ENCODE assay signal across 8 cellular contexts in the genomic region with DNA sequence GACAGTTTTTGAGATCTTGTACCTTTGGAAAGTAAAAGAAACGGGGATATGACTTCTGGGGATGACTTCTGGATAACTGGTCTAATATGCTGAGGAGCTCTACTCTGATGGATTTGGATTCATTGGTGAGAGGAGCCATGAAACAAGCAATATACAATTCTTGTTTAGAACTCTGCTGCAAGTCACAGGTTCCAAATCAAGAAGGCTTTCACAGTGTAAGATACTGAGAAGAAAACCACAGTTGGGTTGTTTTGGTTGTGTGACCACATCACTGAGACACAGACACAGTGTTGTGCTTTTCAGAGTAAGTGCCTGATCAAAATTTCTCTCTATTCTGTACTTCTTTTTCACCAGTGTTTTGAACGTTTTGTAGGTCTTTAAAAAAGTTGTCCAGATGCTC. TPM values are rescaled to one million over a fixed set of nuclear protein-coding genes. Genes with fewer than 3 reads are reported as not detected.
DNase-seq lines count a peak whose midpoint lies in the region; ATAC-seq and TF ChIP-seq lines count a peak whose summit lies in the region.

No MANE protein-coding gene starts in this region.

- peaks cover 0 to 11% of the 10 kb centered on the region in 2 donors for H3K36me3 ChIP-seq in psoas muscle (ENCODE audit: insufficient read depth in 1 of 2, low read depth in 1 of 2)

- peak; percentile 79 for ATAC-seq in activated CD4-positive, alpha-beta T cell treated with anti-CD3 and anti-CD28 coated beads for 36 hours
- peak; percentile 48 for ATAC-seq in HG03108 (IDR thresholded peaks at IDR 0.05; ENCODE audit: unreplicated experiment)
- ATAC-seq in activated CD8-positive, alpha-beta T cell treated with anti-CD3 and anti-CD28 coated beads for 36 hours: peak; percentile 66
- ATAC-seq in psoas muscle: no peak
- no peak for ATAC-seq in GM19023 (IDR thresholded peaks at IDR 0.05; ENCODE audit: unreplicated experiment)
- no peak for ATAC-seq in HG03045 (IDR thresholded peaks at IDR 0.05; ENCODE audit: unreplicated experiment)

- no peak overlapping the region for H3K27ac ChIP-seq in psoas muscle

- POLR2A ChIA-PET in activated CD4-positive, alpha-beta T cell treated with anti-CD3 and anti-CD28 coated beads for 36 hours (lab: Charles Lee): interaction anchor here (0.6 to 3.9 kb wide), 11 partner anchors 9 to 175 kb away, joined by 3 to 66 read pairs (median 8); a partner anchor contains a TSS
- POLR2A ChIA-PET in activated CD8-positive, alpha-beta T cell treated with anti-CD3 and anti-CD28 coated beads for 36 hours (lab: Charles Lee): interaction anchor here (0.8 to 14.1 kb wide), 7 partner anchors 9 to 94 kb away, joined by 3 to 176 read pairs (median 8); a partner anchor contains a TSS

- H3K9me3 Mint-ChIP-seq in activated CD4-positive, alpha-beta T cell treated with anti-CD3 and anti-CD28 coated beads for 36 hours (ENCODE audit: low read depth): no peaks in the 10 kb centered on the region
- no peaks in the 10 kb centered on the region for H3K9me3 Mint-ChIP-seq in activated CD8-positive, alpha-beta T cell treated with anti-CD3 and anti-CD28 coated beads for 36 hours

- no peaks in the 10 kb centered on the region for H3K9me3 ChIP-seq in psoas muscle

- TF ChIP-seq CTCF in activated CD8-positive, alpha-beta T cell treated with anti-CD3 and anti-CD28 coated beads for 36 hours (IDR thresholded peaks at IDR 0.05): no peak
- TF ChIP-seq CTCF in psoas muscle (IDR thresholded peaks at IDR 0.05): no peak

- H3K4me1 ChIP-seq in psoas muscle: no peaks in the 10 kb centered on the region

- H3K36me3 Mint-ChIP-seq in activated CD4-positive, alpha-beta T cell treated with anti-CD3 and anti-CD28 coated beads for 36 hours (ENCODE audit: low read depth): no peaks in the 10 kb centered on the region
- peaks cover 9% of the 10 kb centered on the region for H3K36me3 Mint-ChIP-seq in activated CD8-positive, alpha-beta T cell treated with anti-CD3 and anti-CD28 coated beads for 36 hours (ENCODE audit: low read depth)

- no peak overlapping the region for H3K4me3 ChIP-seq in psoas muscle

- CTCF ChIA-PET in activated CD4-positive, alpha-beta T cell treated with anti-CD3 and anti-CD28 coated beads for 36 hours (lab: Charles Lee): interaction anchor here (1.0 to 2.1 kb wide), 9 partner anchors 9 to 189 kb away, joined by 3 to 13 read pairs (median 5); a partner anchor contains a TSS
- CTCF ChIA-PET in activated CD8-positive, alpha-beta T cell treated with anti-CD3 and anti-CD28 coated beads for 36 hours (lab: Charles Lee): interaction anchor here (1.1 to 2.2 kb wide), 5 partner anchors 9 to 32 kb away, joined by 4 to 9 read pairs (median 5); no protein-coding TSS in a partner anchor

- peak overlapping the region; percentile 37 for H3K4me3 Mint-ChIP-seq in activated CD4-positive, alpha-beta T cell treated with anti-CD3 and anti-CD28 coated beads for 36 hours
- peak overlapping the region; percentile 74 for H3K4me3 Mint-ChIP-seq in activated CD8-positive, alpha-beta T cell treated with anti-CD3 and anti-CD28 coated beads for 36 hours

- peak overlapping the region; percentile 92 for H3K27ac Mint-ChIP-seq in activated CD4-positive, alpha-beta T cell treated with anti-CD3 and anti-CD28 coated beads for 36 hours
- H3K27ac Mint-ChIP-seq in activated CD8-positive, alpha-beta T cell treated with anti-CD3 and anti-CD28 coated beads for 36 hours: peak overlapping the region; percentile 99

- WGBS in psoas muscle, 3 donors: 75 to 86% (median 79%) methylated on average over 2 of the region's 2 CpGs

- no peaks in the 10 kb centered on the region for H3K27me3 ChIP-seq in psoas muscle (ENCODE audit: insufficient read depth in 3 of 3, low read length in 2 of 3)

- no peaks in the 10 kb centered on the region for H3K27me3 Mint-ChIP-seq in activated CD4-positive, alpha-beta T cell treated with anti-CD3 and anti-CD28 coated beads for 36 hours
- no peaks in the 10 kb centered on the region for H3K27me3 Mint-ChIP-seq in activated CD8-positive, alpha-beta T cell treated with anti-CD3 and anti-CD28 coated beads for 36 hours

- DNase-seq in activated CD4-positive, alpha-beta T cell treated with anti-CD3 and anti-CD28 coated beads for 36 hours: peak; percentile 56
- DNase-seq in activated CD4-positive, alpha-beta T cell treated with anti-CD3 and anti-CD28 coated beads, Interleukin-2, amount 50 U/mL, for 1 hour: no peak
- DNase-seq in activated CD8-positive, alpha-beta T cell treated with anti-CD3 and anti-CD28 coated beads for 36 hours: peak; percentile 69
- peak; percentile 30 for DNase-seq in stimulated activated CD8-positive, alpha-beta memory T cell treated with anti-CD3 and anti-CD28 coated beads, Interleukin-4, amount 100 ng/mL, for 48 hours
- DNase-seq in psoas muscle: no peak

- H3K4me1 Mint-ChIP-seq in activated CD4-positive, alpha-beta T cell treated with anti-CD3 and anti-CD28 coated beads for 36 hours: peaks cover 75% of the 10 kb centered on the region
- peaks cover 78% of the 10 kb centered on the region for H3K4me1 Mint-ChIP-seq in activated CD8-positive, alpha-beta T cell treated with anti-CD3 and anti-CD28 coated beads for 36 hours (ENCODE audit: low read depth)

- intact Hi-C loops in activated CD4-positive, alpha-beta T cell treated with anti-CD3 and anti-CD28 coated beads for 36 hours (cut with DNase I, micrococcal nuclease): loop anchor here (1.0 kb wide), 5 partner anchors 12 to 498 kb away; a partner anchor contains a TSS
- intact Hi-C loops in activated CD8-positive, alpha-beta T cell treated with anti-CD3 and anti-CD28 coated beads for 36 hours (cut with micrococcal nuclease): loop anchor here (1.0 kb wide), 1 partner anchor 10 kb away; no protein-coding TSS in a partner anchor
- intact Hi-C loops in psoas muscle (cut with DNase I): no loop called here

RNA-seq across cellular contexts. Expression of a gene that starts 13.1 kb away (rescaled TPM):
- total RNA-seq in activated CD4-positive, alpha-beta T cell treated with anti-CD3 and anti-CD28 coated beads for 36 hours: 100 to 1,000 TPM; 259 to 261 TPM
- 100 to 1,000 TPM; 244 to 252 TPM for total RNA-seq in activated CD8-positive, alpha-beta T cell treated with anti-CD3 and anti-CD28 coated beads for 36 hours
- total RNA-seq in psoas muscle: 10 to 100 TPM; 40.8 to 99.5 (median 66.1) TPM
- polyA plus RNA-seq in psoas muscle: 10 to 100 TPM; 11.8 to 90.6 (median 89.6) TPM

RNA-seq across cellular contexts. Expression of a gene that starts 13.2 kb away (rescaled TPM):
- under 1 TPM; 0.69 to 0.73 TPM for total RNA-seq in activated CD4-positive, alpha-beta T cell treated with anti-CD3 and anti-CD28 coated beads for 36 hours
- total RNA-seq in activated CD8-positive, alpha-beta T cell treated with anti-CD3 and anti-CD28 coated beads for 36 hours: 1 to 10 TPM; 1.5 to 2.2 TPM
- 100 to 1,000 TPM in 3 of 4 donors, 10 to 100 TPM in 1; 53.8 to 299 (median 169) TPM for total RNA-seq in psoas muscle
- polyA plus RNA-seq in psoas muscle: 100 to 1,000 TPM in 2 of 3 donors, 1 to 10 TPM in 1; 8.9 to 587 (median 330) TPM

RNA-seq across cellular contexts. Expression of a gene that starts 44.9 kb away (rescaled TPM):
- total RNA-seq in activated CD4-positive, alpha-beta T cell treated with anti-CD3 and anti-CD28 coated beads for 36 hours: under 1 TPM; 0.37 to 0.57 TPM
- total RNA-seq in activated CD8-positive, alpha-beta T cell treated with anti-CD3 and anti-CD28 coated beads for 36 hours: under 1 TPM in 1 of 2 experiments, not detected in 1; 0.18 TPM
- not detected for total RNA-seq in psoas muscle
- under 1 TPM in 1 of 3 donors, not detected in 2; 0.03 TPM for polyA plus RNA-seq in psoas muscle

Comparison
In these comparisons a context has a peak if more than half of its experiments do, and no peak if none do; other contexts are left out.
1. DNase-seq: peak in activated CD4-positive, alpha-beta T cell treated with anti-CD3 and anti-CD28 coated beads for 36 hours (single experiment), activated CD8-positive, alpha-beta T cell treated with anti-CD3 and anti-CD28 coated beads for 36 hours (single experiment) and stimulated activated CD8-positive, alpha-beta memory T cell treated with anti-CD3 and anti-CD28 coated beads, Interleukin-4, amount 100 ng/mL, for 48 hours (single experiment); none in activated CD4-positive, alpha-beta T cell treated with anti-CD3 and anti-CD28 coated beads, Interleukin-2, amount 50 U/mL, for 1 hour (single experiment) and psoas muscle (0 of 2).
2. ATAC-seq: peak in activated CD4-positive, alpha-beta T cell treated with anti-CD3 and anti-CD28 coated beads for 36 hours (single experiment), HG03108 (single experiment) and activated CD8-positive, alpha-beta T cell treated with anti-CD3 and anti-CD28 coated beads for 36 hours (single experiment); none in psoas muscle (0 of 4), GM19023 (single experiment) and HG03045 (single experiment).
3. RNA of a gene that starts 13.2 kb away (total RNA-seq): 53.8 to 299 TPM in psoas muscle; 1.5 to 2.2 TPM in activated CD8-positive, alpha-beta T cell treated with anti-CD3 and anti-CD28 coated beads for 36 hours and 0.69 to 0.73 TPM in activated CD4-positive, alpha-beta T cell treated with anti-CD3 and anti-CD28 coated beads for 36 hours; every median in the first group is over 10 times any median in the second.
4. intact Hi-C loops: an anchor here in activated CD4-positive, alpha-beta T cell treated with anti-CD3 and anti-CD28 coated beads for 36 hours (1.0 kb wide) and activated CD8-positive, alpha-beta T cell treated with anti-CD3 and anti-CD28 coated beads for 36 hours (1.0 kb wide); none called in psoas muscle.